ENCODE assay signal across 1 cellular context in genomic region chr1:54403377-54403776, GRCh38.
TF ChIP-seq lines count a peak whose summit lies in the region.

No MANE protein-coding gene starts in this region.

TF ChIP-seq in WTC11, 78 proteins besides CTCF, POLR2A, EP300 and RAD21 (continued from another document):
- TF ChIP-seq ZNF281 (CRISPR knock-in tag; IDR thresholded peaks at IDR 0.05) (no peak), ERG (CRISPR knock-in tag; IDR thresholded peaks at IDR 0.05) (no peak)
